Comparison of ENCODE assay signal across 1 cellular context in the genomic region with DNA sequence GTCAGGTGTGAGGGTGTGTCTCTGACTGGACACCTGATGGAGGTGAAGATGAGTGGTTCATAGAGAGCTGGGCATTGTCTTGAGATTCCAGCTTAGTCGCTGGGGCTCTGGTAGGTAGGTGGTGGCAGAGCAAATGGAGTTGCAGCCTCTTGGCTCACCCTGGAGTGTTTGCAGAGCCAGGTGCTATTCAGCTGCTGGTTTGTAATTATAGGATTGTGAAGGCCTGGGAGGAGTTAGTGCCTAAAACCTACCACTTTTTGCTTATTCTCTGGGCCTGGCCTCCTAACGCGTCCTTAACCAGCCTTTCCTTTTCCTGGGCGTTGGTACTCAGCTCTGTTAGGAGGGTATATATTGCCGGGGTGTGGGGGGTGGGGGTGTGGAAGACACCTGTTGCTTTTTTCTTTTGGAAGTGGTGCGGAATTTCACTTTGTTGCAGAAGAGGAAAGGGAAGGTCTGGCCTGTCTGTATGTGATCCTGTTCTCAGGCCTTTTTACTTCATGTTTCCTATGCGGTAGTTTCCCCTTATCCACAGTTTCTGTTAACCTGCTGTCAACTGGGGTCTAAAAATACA.
TF ChIP-seq lines count a peak whose summit lies in the region.

No MANE protein-coding gene starts in this region.

TF ChIP-seq in K562, 482 proteins besides CTCF, POLR2A, EP300 and RAD21:
- no peak for TF ChIP-seq ZSCAN29 (IDR thresholded peaks at IDR 0.05)
- no peak for TF ChIP-seq POLR2AphosphoS5 (IDR thresholded peaks at IDR 0.05; ENCODE audit: control insufficient read depth, insufficient read depth, low read depth, low read length)
- TF ChIP-seq POLR3A (IDR thresholded peaks at IDR 0.05; ENCODE audit: borderline replicate concordance, extremely low read depth, insufficient read depth, insufficient read length), result no peak
- TF ChIP-seq, protein P1, sequence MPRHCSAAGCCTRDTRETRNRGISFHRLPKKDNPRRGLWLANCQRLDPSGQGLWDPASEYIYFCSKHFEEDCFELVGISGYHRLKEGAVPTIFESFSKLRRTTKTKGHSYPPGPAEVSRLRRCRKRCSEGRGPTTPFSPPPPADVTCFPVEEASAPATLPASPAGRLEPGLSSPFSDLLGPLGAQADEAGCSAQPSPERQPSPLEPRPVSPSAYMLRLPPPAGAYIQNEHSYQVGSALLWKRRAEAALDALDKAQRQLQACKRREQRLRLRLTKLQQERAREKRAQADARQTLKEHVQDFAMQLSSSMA (CRISPR knock-in tag; IDR thresholded peaks at IDR 0.05), result no peak
- TF ChIP-seq SIX5 (IDR thresholded peaks at IDR 0.05; ENCODE audit: borderline replicate concordance in 1 of 2, insufficient read depth in 1 of 2, low read depth in 1 of 2, low read length in 2 of 2), result no peak
- no peak for TF ChIP-seq KLF13 (tag; IDR thresholded peaks at IDR 0.05; ENCODE audit: borderline replicate concordance, low read depth)
- no peak for TF ChIP-seq ZNF766 (CRISPR knock-in tag; conservative IDR thresholded peaks at IDR 0.05)
- no peak for TF ChIP-seq BHLHE40 (IDR thresholded peaks at IDR 0.05; ENCODE audit: low read length)
- TF ChIP-seq, protein P2, sequence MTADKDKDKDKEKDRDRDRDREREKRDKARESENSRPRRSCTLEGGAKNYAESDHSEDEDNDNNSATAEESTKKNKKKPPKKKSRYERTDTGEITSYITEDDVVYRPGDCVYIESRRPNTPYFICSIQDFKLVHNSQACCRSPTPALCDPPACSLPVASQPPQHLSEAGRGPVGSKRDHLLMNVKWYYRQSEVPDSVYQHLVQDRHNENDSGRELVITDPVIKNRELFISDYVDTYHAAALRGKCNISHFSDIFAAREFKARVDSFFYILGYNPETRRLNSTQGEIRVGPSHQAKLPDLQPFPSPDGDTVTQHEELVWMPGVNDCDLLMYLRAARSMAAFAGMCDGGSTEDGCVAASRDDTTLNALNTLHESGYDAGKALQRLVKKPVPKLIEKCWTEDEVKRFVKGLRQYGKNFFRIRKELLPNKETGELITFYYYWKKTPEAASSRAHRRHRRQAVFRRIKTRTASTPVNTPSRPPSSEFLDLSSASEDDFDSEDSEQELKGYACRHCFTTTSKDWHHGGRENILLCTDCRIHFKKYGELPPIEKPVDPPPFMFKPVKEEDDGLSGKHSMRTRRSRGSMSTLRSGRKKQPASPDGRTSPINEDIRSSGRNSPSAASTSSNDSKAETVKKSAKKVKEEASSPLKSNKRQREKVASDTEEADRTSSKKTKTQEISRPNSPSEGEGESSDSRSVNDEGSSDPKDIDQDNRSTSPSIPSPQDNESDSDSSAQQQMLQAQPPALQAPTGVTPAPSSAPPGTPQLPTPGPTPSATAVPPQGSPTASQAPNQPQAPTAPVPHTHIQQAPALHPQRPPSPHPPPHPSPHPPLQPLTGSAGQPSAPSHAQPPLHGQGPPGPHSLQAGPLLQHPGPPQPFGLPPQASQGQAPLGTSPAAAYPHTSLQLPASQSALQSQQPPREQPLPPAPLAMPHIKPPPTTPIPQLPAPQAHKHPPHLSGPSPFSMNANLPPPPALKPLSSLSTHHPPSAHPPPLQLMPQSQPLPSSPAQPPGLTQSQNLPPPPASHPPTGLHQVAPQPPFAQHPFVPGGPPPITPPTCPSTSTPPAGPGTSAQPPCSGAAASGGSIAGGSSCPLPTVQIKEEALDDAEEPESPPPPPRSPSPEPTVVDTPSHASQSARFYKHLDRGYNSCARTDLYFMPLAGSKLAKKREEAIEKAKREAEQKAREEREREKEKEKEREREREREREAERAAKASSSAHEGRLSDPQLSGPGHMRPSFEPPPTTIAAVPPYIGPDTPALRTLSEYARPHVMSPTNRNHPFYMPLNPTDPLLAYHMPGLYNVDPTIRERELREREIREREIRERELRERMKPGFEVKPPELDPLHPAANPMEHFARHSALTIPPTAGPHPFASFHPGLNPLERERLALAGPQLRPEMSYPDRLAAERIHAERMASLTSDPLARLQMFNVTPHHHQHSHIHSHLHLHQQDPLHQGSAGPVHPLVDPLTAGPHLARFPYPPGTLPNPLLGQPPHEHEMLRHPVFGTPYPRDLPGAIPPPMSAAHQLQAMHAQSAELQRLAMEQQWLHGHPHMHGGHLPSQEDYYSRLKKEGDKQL (CRISPR knock-in tag; IDR thresholded peaks at IDR 0.05; ENCODE audit: borderline replicate concordance), result no peak
- TF ChIP-seq, protein P3, sequence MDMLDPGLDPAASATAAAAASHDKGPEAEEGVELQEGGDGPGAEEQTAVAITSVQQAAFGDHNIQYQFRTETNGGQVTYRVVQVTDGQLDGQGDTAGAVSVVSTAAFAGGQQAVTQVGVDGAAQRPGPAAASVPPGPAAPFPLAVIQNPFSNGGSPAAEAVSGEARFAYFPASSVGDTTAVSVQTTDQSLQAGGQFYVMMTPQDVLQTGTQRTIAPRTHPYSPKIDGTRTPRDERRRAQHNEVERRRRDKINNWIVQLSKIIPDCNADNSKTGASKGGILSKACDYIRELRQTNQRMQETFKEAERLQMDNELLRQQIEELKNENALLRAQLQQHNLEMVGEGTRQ (CRISPR knock-in tag; IDR thresholded peaks at IDR 0.05), result no peak
- TF ChIP-seq, protein P4, sequence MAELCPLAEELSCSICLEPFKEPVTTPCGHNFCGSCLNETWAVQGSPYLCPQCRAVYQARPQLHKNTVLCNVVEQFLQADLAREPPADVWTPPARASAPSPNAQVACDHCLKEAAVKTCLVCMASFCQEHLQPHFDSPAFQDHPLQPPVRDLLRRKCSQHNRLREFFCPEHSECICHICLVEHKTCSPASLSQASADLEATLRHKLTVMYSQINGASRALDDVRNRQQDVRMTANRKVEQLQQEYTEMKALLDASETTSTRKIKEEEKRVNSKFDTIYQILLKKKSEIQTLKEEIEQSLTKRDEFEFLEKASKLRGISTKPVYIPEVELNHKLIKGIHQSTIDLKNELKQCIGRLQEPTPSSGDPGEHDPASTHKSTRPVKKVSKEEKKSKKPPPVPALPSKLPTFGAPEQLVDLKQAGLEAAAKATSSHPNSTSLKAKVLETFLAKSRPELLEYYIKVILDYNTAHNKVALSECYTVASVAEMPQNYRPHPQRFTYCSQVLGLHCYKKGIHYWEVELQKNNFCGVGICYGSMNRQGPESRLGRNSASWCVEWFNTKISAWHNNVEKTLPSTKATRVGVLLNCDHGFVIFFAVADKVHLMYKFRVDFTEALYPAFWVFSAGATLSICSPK (IDR thresholded peaks at IDR 0.05; ENCODE audit: borderline replicate concordance), result no peak
- TF ChIP-seq, protein P5, sequence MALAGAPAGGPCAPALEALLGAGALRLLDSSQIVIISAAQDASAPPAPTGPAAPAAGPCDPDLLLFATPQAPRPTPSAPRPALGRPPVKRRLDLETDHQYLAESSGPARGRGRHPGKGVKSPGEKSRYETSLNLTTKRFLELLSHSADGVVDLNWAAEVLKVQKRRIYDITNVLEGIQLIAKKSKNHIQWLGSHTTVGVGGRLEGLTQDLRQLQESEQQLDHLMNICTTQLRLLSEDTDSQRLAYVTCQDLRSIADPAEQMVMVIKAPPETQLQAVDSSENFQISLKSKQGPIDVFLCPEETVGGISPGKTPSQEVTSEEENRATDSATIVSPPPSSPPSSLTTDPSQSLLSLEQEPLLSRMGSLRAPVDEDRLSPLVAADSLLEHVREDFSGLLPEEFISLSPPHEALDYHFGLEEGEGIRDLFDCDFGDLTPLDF (CRISPR knock-in tag; IDR thresholded peaks at IDR 0.05), result no peak
- TF ChIP-seq NR3C1 (CRISPR knock-in tag; IDR thresholded peaks at IDR 0.05), result no peak
- TF ChIP-seq NFE2L1 (tag; IDR thresholded peaks at IDR 0.05; ENCODE audit: borderline replicate concordance, low read depth), result no peak
- TF ChIP-seq TRIM28 (IDR thresholded peaks at IDR 0.05), result no peak
- TF ChIP-seq FOXP1 (CRISPR knock-in tag; IDR thresholded peaks at IDR 0.05), result no peak
- no peak for TF ChIP-seq ZNF76 (CRISPR knock-in tag; IDR thresholded peaks at IDR 0.05; ENCODE audit: borderline replicate concordance)
- no peak for TF ChIP-seq ZNF121 (CRISPR knock-in tag; conservative IDR thresholded peaks at IDR 0.05)
- no peak for TF ChIP-seq PHB (CRISPR knock-in tag; IDR thresholded peaks at IDR 0.05)
TF ChIP-seq in K562: peak in this region for 0.
